11 cellular contexts compared by ENCODE assay signal in genomic region chr3:159814161-159814560, GRCh38. TPM values are rescaled to one million over a fixed set of nuclear protein-coding genes. Genes with fewer than 3 reads are reported as not detected.
DNase-seq lines count a peak whose midpoint lies in the region; ATAC-seq and TF ChIP-seq lines count a peak whose summit lies in the region.
"Had no signal": no experiment of that assay in that cellular context is flagged by ENCODE, and none has a peak within 500 bp of the region (broad histone marks: within the 10 kb centered on the region; RNA-seq: fewer than 3 reads in every experiment).

No MANE protein-coding gene starts in this region.

- peaks cover 4% of the 10 kb centered on the region for H3K4me1 ChIP-seq in colonic mucosa

- no peak for TF ChIP-seq CTCF in colonic mucosa (IDR thresholded peaks at IDR 0.05)

- ATAC-seq in GM19395 (IDR thresholded peaks at IDR 0.05; ENCODE audit: unreplicated experiment): peak; percentile 61
- ATAC-seq: K562 had no signal

- peak; percentile 68 for DNase-seq in NCI-H2029 (lab: John Stamatoyannopoulos, UW)
- peak; percentile 73 for DNase-seq in colonic mucosa
- peak; percentile 84 for DNase-seq in renal cortical epithelial cell (ENCODE audit: low read depth)
- no peak for DNase-seq in activated gamma-delta T cell (lab: John Stamatoyannopoulos, UW)
- no peak for DNase-seq in retina
- no peak for DNase-seq in GF-D8 (lab: John Stamatoyannopoulos, UW)
- no peak for DNase-seq in AG20443 (ENCODE audit: low spot score)
- DNase-seq: GOT3, Right ventricle myocardium superior had no signal

- peak overlapping the region; percentile 57 for H3K27ac ChIP-seq in colonic mucosa

- H3K4me3 ChIP-seq in colonic mucosa: no peak overlapping the region
- H3K4me3 ChIP-seq: K562 had no signal

- H3K36me3 ChIP-seq in colonic mucosa: no peaks in the 10 kb centered on the region

- no peaks in the 10 kb centered on the region for H3K9me3 ChIP-seq in colonic mucosa

- H3K27me3 ChIP-seq in colonic mucosa: no peaks in the 10 kb centered on the region

- H3K9ac ChIP-seq in colonic mucosa (ENCODE audit: low read depth in 2 of 2, low read length in 2 of 2): no peak overlapping the region

- intact Hi-C loops in colonic mucosa (cut with DNase I): no loop called here

RNA-seq across cellular contexts. Expression of gene SCHIP1, which starts 25.5 kb away (rescaled TPM):
- total RNA-seq in colonic mucosa: 1 to 10 TPM in 1 of 2 donors, under 1 TPM in 1; 0.35 to 2.5 TPM
- 4.0 and 13.5 TPM in 2 replicates for total RNA-seq in renal cortical epithelial cell
- total RNA-seq: K562 had no signal

Comparison
In these comparisons a context has a peak if more than half of its experiments do, and no peak if none do; other contexts are left out.
1. DNase-seq: peak in NCI-H2029 (single experiment), colonic mucosa (single experiment) and renal cortical epithelial cell (single experiment); none in activated gamma-delta T cell (single experiment), retina (single experiment), GF-D8 (single experiment) and AG20443 (single experiment).